In genomic region chr19:54029930-54030490, GRCh38 we compare ENCODE assay signal across 8 cellular contexts. TPM values are rescaled to one million over a fixed set of nuclear protein-coding genes. Genes with fewer than 3 reads are reported as not detected.
DNase-seq lines count a peak whose midpoint lies in the region; TF ChIP-seq lines count a peak whose summit lies in the region.

No MANE protein-coding gene starts in this region.

- H3K4me3 ChIP-seq in AG10803 (ENCODE audit: low read length) = no peak overlapping the region

- intact Hi-C loops in posterior cingulate gyrus (cut with DNase I) = loop anchor here (5.0 kb wide), 1 partner anchor 238 kb away; no protein-coding TSS in a partner anchor

- TF ChIP-seq CTCF in AG10803 (conservative IDR thresholded peaks at IDR 0.05; ENCODE audit: low read length) = peak; percentile 81

- DNase-seq in AG10803 (ENCODE audit: low read depth) (peak; percentile 55), H4 (ENCODE audit: low spot score) (peak; percentile 78), OCI-M1 (lab: John Stamatoyannopoulos, UW) (peak; percentile 82), foreskin melanocyte (peak; percentile 27), posterior cingulate gyrus (peak in 6 of 10 donors; percentile 52 to 92 (median 68)), HPDE6-E6E7 (ENCODE audit: extremely low spot score) (no peak), SKM-1 (lab: John Stamatoyannopoulos, UW; ENCODE audit: unreplicated experiment) (no peak)
- peak; percentile 9 for DNase-seq in activated T-helper 1 cell treated with anti-CD3 and anti-CD28 coated beads, Interleukin-2, amount 50 U/mL, for 16 hours (ENCODE audit: low read depth in 1 of 2, low spot score in 1 of 2)

RNA-seq across cellular contexts. Expression of gene VSTM1, which starts 33.7 kb away (rescaled TPM):
- total RNA-seq in H4 (2014; rRNA removed; shearing (Covaris generic)) = not detected in 2 replicates

RNA-seq across cellular contexts. Expression of gene CACNG6, which starts 38.6 kb away (rescaled TPM):
- 0.46 and 1.4 TPM in 2 replicates for total RNA-seq in H4 (2014; rRNA removed; shearing (Covaris generic))

RNA-seq across cellular contexts. Expression of gene TARM1, which starts 51.2 kb away (rescaled TPM):
- not detected in 2 replicates for total RNA-seq in H4 (2014; rRNA removed; shearing (Covaris generic))

Comparison
In these comparisons a context has a peak if more than half of its experiments do, and no peak if none do; other contexts are left out.
1. DNase-seq: peak in AG10803 (single experiment), H4 (single experiment), OCI-M1 (single experiment), activated T-helper 1 cell treated with anti-CD3 and anti-CD28 coated beads, Interleukin-2, amount 50 U/mL, for 16 hours (2 of 2), foreskin melanocyte (single experiment) and posterior cingulate gyrus (6 of 10); none in HPDE6-E6E7 (single experiment) and SKM-1 (single experiment).